13 cellular contexts compared by ENCODE assay signal in the genomic region with DNA sequence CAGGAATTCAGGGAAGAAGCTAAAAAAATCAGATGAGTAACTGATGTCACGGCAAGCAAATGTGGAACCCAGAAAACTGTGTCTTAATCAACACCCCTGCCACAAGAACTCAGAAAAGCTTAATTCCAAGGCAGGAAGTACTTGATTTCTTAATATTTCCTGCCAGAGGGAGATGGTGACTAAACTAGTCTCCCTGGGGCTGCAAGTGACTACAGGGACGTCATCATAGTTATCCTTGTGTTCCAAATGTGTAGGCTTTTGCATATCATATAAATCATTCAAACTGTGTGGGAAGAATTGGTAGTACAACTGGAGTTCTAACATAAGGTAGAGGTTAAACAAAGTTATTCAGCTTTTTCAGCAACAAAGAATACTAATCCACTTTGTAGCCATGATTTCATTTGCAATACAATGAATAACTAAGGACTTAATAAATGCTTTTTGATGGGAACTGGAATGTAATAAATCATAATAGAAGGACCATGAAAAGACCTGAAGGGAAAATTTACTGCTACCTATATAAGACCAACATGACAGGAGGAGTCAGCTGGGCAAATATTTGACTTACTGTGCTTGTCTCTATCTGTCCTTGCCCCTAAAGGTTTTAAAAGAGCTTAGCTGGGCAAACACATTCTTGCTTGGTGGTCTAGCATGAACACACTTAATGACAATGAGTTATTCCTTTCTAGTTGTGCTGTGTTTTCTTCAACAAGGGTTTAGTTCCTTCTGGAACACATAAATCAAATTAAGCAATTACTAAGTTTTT.
A peak's percentile ranks its signal among the peaks of the same experiment; 100 is the strongest.
DNase-seq lines count a peak whose midpoint lies in the region; ATAC-seq and TF ChIP-seq lines count a peak whose summit lies in the region.
"Had no signal": no experiment of that assay in that cellular context is flagged by ENCODE, and none has a peak within 500 bp of the region (broad histone marks: within the 10 kb centered on the region; RNA-seq: fewer than 3 reads in every experiment).

No MANE protein-coding gene starts in this region.

- no peaks in the 10 kb centered on the region for H3K9me3 Mint-ChIP-seq in T-helper 2 cell treated with Interferon-gamma antibody and Interleukin-4, amounts not matched to agents 5 μg/mL and 100 μg/mL, for 36 hours

- H3K36me3 Mint-ChIP-seq in T-helper 2 cell treated with Interferon-gamma antibody and Interleukin-4, amounts not matched to agents 5 μg/mL and 100 μg/mL, for 36 hours (ENCODE audit: low read depth), result no peaks in the 10 kb centered on the region

- TF ChIP-seq CTCF in AG10803 (conservative IDR thresholded peaks at IDR 0.05; ENCODE audit: low read length) (no peak), fibroblast of the aortic adventitia (IDR thresholded peaks at IDR 0.05; ENCODE audit: insufficient read depth, low read length) (no peak), GM13977 (IDR thresholded peaks at IDR 0.05; ENCODE audit: extremely low read depth, insufficient read depth, missing control alignments) (no peak)

- no peaks in the 10 kb centered on the region for H3K4me1 Mint-ChIP-seq in T-helper 2 cell treated with Interferon-gamma antibody and Interleukin-4, amounts not matched to agents 5 μg/mL and 100 μg/mL, for 36 hours (ENCODE audit: low read depth)

- intact Hi-C loops in left cardiac atrium (cut with DNase I), result no loop called here

- in situ Hi-C loops in GM13977 (cut with MboI; ENCODE audit: low pct_unique_long_range_greater_than_20kb, low sequenced_read_pairs, unreplicated experiment), result no loop called here

- H3K4me3 Mint-ChIP-seq in T-helper 2 cell treated with Interferon-gamma antibody and Interleukin-4, amounts not matched to agents 5 μg/mL and 100 μg/mL, for 36 hours, result no peak overlapping the region
- H3K4me3 Mint-ChIP-seq: activated T-cell treated with anti-CD3 and anti-CD28 coated beads, Interleukin-2, amount 50 U/mL, for 72 hours had no signal

- H3K27ac Mint-ChIP-seq in T-helper 2 cell treated with Interferon-gamma antibody and Interleukin-4, amounts not matched to agents 5 μg/mL and 100 μg/mL, for 36 hours, result no peak overlapping the region
- H3K27ac Mint-ChIP-seq: activated T-cell treated with anti-CD3 and anti-CD28 coated beads, Interleukin-2, amount 50 U/mL, for 72 hours had no signal

- H3K4me3 ChIP-seq in AG10803 (ENCODE audit: low read length) (no peak overlapping the region), fibroblast of the aortic adventitia (ENCODE audit: low read depth, low read length) (no peak overlapping the region)
- H3K4me3 ChIP-seq: skin epidermis, upper lobe of left lung had no signal

- H3K27me3 Mint-ChIP-seq in T-helper 2 cell treated with Interferon-gamma antibody and Interleukin-4, amounts not matched to agents 5 μg/mL and 100 μg/mL, for 36 hours (ENCODE audit: low read depth), result no peaks in the 10 kb centered on the region

- ATAC-seq in GM21737 (IDR thresholded peaks at IDR 0.05; ENCODE audit: unreplicated experiment), result no peak
- ATAC-seq in left cardiac atrium, result no peak
- ATAC-seq: activated T-cell treated with anti-CD3 and anti-CD28 coated beads, Interleukin-2, amount 50 U/mL, for 72 hours had no signal

- DNase-seq in AG10803 (ENCODE audit: low read depth), result peak; percentile 82
- peak; percentile 9 for DNase-seq in HS-5 (ENCODE audit: low read depth)
- peak; percentile 22 for DNase-seq in RKO (ENCODE audit: low spot score)
- peak; percentile 3 for DNase-seq in fibroblast of the aortic adventitia (ENCODE audit: low read depth)
- no peak for DNase-seq in T-helper 2 cell treated with Interferon-gamma antibody and Interleukin-4, amounts not matched to agents 5 μg/mL and 100 μg/mL, for 36 hours (ENCODE audit: low spot score)
- no peak for DNase-seq in left cardiac atrium
- DNase-seq in GM13977 (ENCODE audit: low spot score), result no peak
- DNase-seq: activated CD4-positive, alpha-beta T cell treated with anti-CD3 and anti-CD28 coated beads for 1 hour; activated T-cell treated with anti-CD3 and anti-CD28 coated beads, Interleukin-2, amount 50 U/mL, for 72 hours; Right ventricle myocardium superior; upper lobe of left lung had no signal

Comparison
In these comparisons a context has a peak if more than half of its experiments do, and no peak if none do; other contexts are left out.
1. DNase-seq: peak in AG10803 (single experiment), HS-5 (single experiment), RKO (single experiment) and fibroblast of the aortic adventitia (single experiment); none in T-helper 2 cell treated with Interferon-gamma antibody and Interleukin-4, amounts not matched to agents 5 μg/mL and 100 μg/mL, for 36 hours (single experiment), left cardiac atrium (single experiment) and GM13977 (single experiment).